In the genomic region with DNA sequence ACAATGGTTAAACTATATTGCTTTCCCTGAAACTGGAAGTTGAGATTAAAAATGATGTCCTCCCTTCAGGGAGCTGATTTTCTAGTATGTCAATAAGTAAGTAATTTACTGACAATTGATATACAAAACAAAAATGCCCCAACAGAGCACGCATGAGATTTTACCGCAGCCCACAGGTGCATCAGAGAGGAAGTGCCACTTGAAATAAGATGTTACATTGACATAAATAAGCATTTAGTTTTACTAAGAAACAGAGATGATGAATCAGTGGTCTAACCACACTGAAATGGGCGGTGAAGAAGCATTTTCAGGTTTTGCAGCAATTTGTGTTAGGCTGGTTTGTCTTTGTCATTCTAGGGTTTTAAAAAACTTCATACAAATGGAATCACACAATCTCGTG, we compare ENCODE assay signal across 9 cellular contexts. TPM values are rescaled to one million over a fixed set of nuclear protein-coding genes. Genes with fewer than 3 reads are reported as not detected.
A peak's percentile ranks its signal among the peaks of the same experiment; 100 is the strongest.
DNase-seq lines count a peak whose midpoint lies in the region; ATAC-seq and TF ChIP-seq lines count a peak whose summit lies in the region.
"Had no signal": no experiment of that assay in that cellular context is flagged by ENCODE, and none has a peak within 500 bp of the region (broad histone marks: within the 10 kb centered on the region; RNA-seq: fewer than 3 reads in every experiment).

No MANE protein-coding gene starts in this region.

- H3K9me3 Mint-ChIP-seq in activated CD4-positive, alpha-beta T cell treated with anti-CD3 and anti-CD28 coated beads for 36 hours (ENCODE audit: low read depth) = peaks cover 4% of the 10 kb centered on the region
- H3K9me3 Mint-ChIP-seq in naive thymus-derived CD4-positive, alpha-beta T cell = peaks cover 0 to 7% (median 0%) of the 10 kb centered on the region in 11 donors

- H2BK12ac ChIP-seq in mesenchymal stem cell (ENCODE audit: low read length in 2 of 2) = no peak overlapping the region

- H3K4me3 ChIP-seq in naive thymus-derived CD4-positive, alpha-beta T cell (ENCODE audit: low read length) = peak overlapping the region; percentile 15
- no peak overlapping the region for H3K4me3 ChIP-seq in mesenchymal stem cell (ENCODE audit: insufficient read depth in 1 of 2, low read depth in 1 of 2, low read length in 2 of 2)
- no peak overlapping the region for H3K4me3 ChIP-seq in tibial nerve

- H2BK15ac ChIP-seq in mesenchymal stem cell (ENCODE audit: low read depth, poor library complexity, severe bottlenecking) = no peak overlapping the region

- peaks cover 2% of the 10 kb centered on the region for H3K36me3 Mint-ChIP-seq in activated CD4-positive, alpha-beta T cell treated with anti-CD3 and anti-CD28 coated beads for 36 hours (ENCODE audit: low read depth)
- H3K36me3 Mint-ChIP-seq in naive thymus-derived CD4-positive, alpha-beta T cell = peaks cover 0 to 16% (median 0%) of the 10 kb centered on the region in 5 donors

- no peak overlapping the region for H2BK120ac ChIP-seq in mesenchymal stem cell (ENCODE audit: low read depth, low read length)

- peak; percentile 88 for DNase-seq in activated CD4-positive, alpha-beta T cell treated with anti-CD3 and anti-CD28 coated beads for 36 hours
- peak in 8 of 9 donors; percentile 63 to 95 (median 90) for DNase-seq in naive thymus-derived CD4-positive, alpha-beta T cell
- DNase-seq in NCI-H1092 (lab: John Stamatoyannopoulos, UW) (no peak), H4 (ENCODE audit: low spot score) (no peak), mesenchymal stem cell (no peak), tibial nerve (ENCODE audit: low spot score in 2 of 2) (no peak)

- no peak overlapping the region for H2AK5ac ChIP-seq in mesenchymal stem cell (ENCODE audit: low read length, severe bottlenecking)

- H2BK5ac ChIP-seq in mesenchymal stem cell (ENCODE audit: low read depth, low read length, poor library complexity, severe bottlenecking) = no peak overlapping the region

- no peak for TF ChIP-seq POLR2A in tibial nerve (IDR thresholded peaks at IDR 0.05)

- no peaks in the 10 kb centered on the region for H3K36me3 ChIP-seq in naive thymus-derived CD4-positive, alpha-beta T cell (ENCODE audit: control insufficient read depth in 2 of 3, insufficient read depth in 3 of 3, low read length in 3 of 3)
- H3K36me3 ChIP-seq in mesenchymal stem cell (ENCODE audit: control insufficient read depth in 1 of 2, insufficient read depth in 2 of 2, low read depth in 1 of 2, low read length in 2 of 2) = no peaks in the 10 kb centered on the region
- H3K36me3 ChIP-seq in tibial nerve = no peaks in the 10 kb centered on the region

- H4K8ac ChIP-seq in mesenchymal stem cell (ENCODE audit: low read length) = no peak overlapping the region

- no peak overlapping the region for H3K4ac ChIP-seq in mesenchymal stem cell (ENCODE audit: low read depth in 1 of 2, low read length in 2 of 2)

- H3K27me3 Mint-ChIP-seq in activated CD4-positive, alpha-beta T cell treated with anti-CD3 and anti-CD28 coated beads for 36 hours = no peaks in the 10 kb centered on the region
- peaks cover 0 to 6% (median 0%) of the 10 kb centered on the region in 5 donors for H3K27me3 Mint-ChIP-seq in naive thymus-derived CD4-positive, alpha-beta T cell

- peak overlapping the region; percentile 76 for H3K27ac ChIP-seq in naive thymus-derived CD4-positive, alpha-beta T cell (ENCODE audit: low read depth, low read length)
- H3K27ac ChIP-seq in mesenchymal stem cell (ENCODE audit: low read length, poor library complexity, severe bottlenecking) (no peak overlapping the region), tibial nerve (peak overlapping the region in 1 of 4 donors; percentile 48)
- H3K27ac ChIP-seq: epithelial cell of prostate had no signal

- 51% methylated on average over 3 of the region's 4 CpGs for WGBS in mesenchymal stem cell
- WGBS in tibial nerve, 2 donors = 76 to 90% methylated on average over 4 of the region's 4 CpGs

- intact Hi-C loops in activated CD4-positive, alpha-beta T cell treated with anti-CD3 and anti-CD28 coated beads for 36 hours (cut with DNase I, micrococcal nuclease) = loop anchor here (1.0 to 10.0 kb wide), 13 partner anchors 8 to 623 kb away; a partner anchor contains a TSS
- intact Hi-C loops in naive thymus-derived CD4-positive, alpha-beta T cell (cut with micrococcal nuclease) = loop anchor here (1.0 to 2.0 kb wide), 13 partner anchors 9 to 471 kb away; a partner anchor contains a TSS

- no peak overlapping the region for H3K4me2 ChIP-seq in mesenchymal stem cell (ENCODE audit: low read length, poor library complexity, severe bottlenecking)

- no peaks in the 10 kb centered on the region for H3K79me1 ChIP-seq in mesenchymal stem cell (replicated peaks; ENCODE audit: low read length, poor library complexity, severe bottlenecking)

- H4K91ac ChIP-seq in mesenchymal stem cell (ENCODE audit: low read length) = no peak overlapping the region

- no peak for TF ChIP-seq EP300 in tibial nerve (IDR thresholded peaks at IDR 0.05)

- no peaks in the 10 kb centered on the region for H3K27me3 ChIP-seq in naive thymus-derived CD4-positive, alpha-beta T cell (ENCODE audit: control insufficient read depth in 2 of 2, insufficient read depth in 2 of 2, low read length in 2 of 2)
- H3K27me3 ChIP-seq in mesenchymal stem cell (ENCODE audit: control insufficient read depth in 1 of 2, insufficient read depth in 1 of 2, low read length in 2 of 2) (no peaks in the 10 kb centered on the region), tibial nerve (no peaks in the 10 kb centered on the region)

- no peak overlapping the region for H3K23ac ChIP-seq in mesenchymal stem cell (ENCODE audit: low read length in 2 of 2)

- H3K14ac ChIP-seq in mesenchymal stem cell (ENCODE audit: low read length in 2 of 2) = no peak overlapping the region

- H2AFZ ChIP-seq in mesenchymal stem cell (ENCODE audit: low read depth, low read length) = no peak overlapping the region

- H3K9ac ChIP-seq in mesenchymal stem cell (ENCODE audit: low read length) = no peak overlapping the region

- H3K4me3 Mint-ChIP-seq in activated CD4-positive, alpha-beta T cell treated with anti-CD3 and anti-CD28 coated beads for 36 hours = peak overlapping the region; percentile 67
- peak overlapping the region; percentile 22 to 95 (median 83) for H3K4me3 Mint-ChIP-seq in naive thymus-derived CD4-positive, alpha-beta T cell

- no peak overlapping the region for H3K18ac ChIP-seq in mesenchymal stem cell (ENCODE audit: low read depth in 1 of 2, low read length in 2 of 2)

- H3K4me1 ChIP-seq in naive thymus-derived CD4-positive, alpha-beta T cell (ENCODE audit: control insufficient read depth in 2 of 2, insufficient read depth in 2 of 2, low read length in 2 of 2) = peaks cover 55 to 59% of the 10 kb centered on the region in 2 donors
- peaks cover 4% of the 10 kb centered on the region for H3K4me1 ChIP-seq in mesenchymal stem cell (ENCODE audit: control insufficient read depth, insufficient read depth, low read depth, low read length)
- H3K4me1 ChIP-seq in tibial nerve = peaks cover 0 to 8% (median 0%) of the 10 kb centered on the region in 4 donors

- no peak for TF ChIP-seq CTCF in tibial nerve (IDR thresholded peaks at IDR 0.05)

- no peaks in the 10 kb centered on the region for H3K9me3 ChIP-seq in naive thymus-derived CD4-positive, alpha-beta T cell (ENCODE audit: control insufficient read depth in 2 of 3, low read length in 3 of 3)
- no peaks in the 10 kb centered on the region for H3K9me3 ChIP-seq in mesenchymal stem cell (ENCODE audit: control insufficient read depth, low read length)
- H3K9me3 ChIP-seq in tibial nerve = no peaks in the 10 kb centered on the region

- peak overlapping the region; percentile 79 for H3K27ac Mint-ChIP-seq in activated CD4-positive, alpha-beta T cell treated with anti-CD3 and anti-CD28 coated beads for 36 hours
- H3K27ac Mint-ChIP-seq in naive thymus-derived CD4-positive, alpha-beta T cell = peak overlapping the region; percentile 89 to 100 (median 98)

- ATAC-seq in GM19035 (IDR thresholded peaks at IDR 0.05; ENCODE audit: unreplicated experiment) = peak; percentile 83
- ATAC-seq in HG03108 (IDR thresholded peaks at IDR 0.05; ENCODE audit: unreplicated experiment) = peak; percentile 71
- ATAC-seq in activated CD4-positive, alpha-beta T cell treated with anti-CD3 and anti-CD28 coated beads for 36 hours = peak; percentile 80
- peak; percentile 84 for ATAC-seq in naive thymus-derived CD4-positive, alpha-beta T cell

- POLR2A ChIA-PET in activated CD4-positive, alpha-beta T cell treated with anti-CD3 and anti-CD28 coated beads for 36 hours (lab: Charles Lee) = interaction anchor here (0.7 to 3.1 kb wide), 6 partner anchors 17 to 94 kb away, joined by 3 to 31 read pairs (median 9); a partner anchor contains a TSS
- POLR2A ChIA-PET in naive thymus-derived CD4-positive, alpha-beta T cell (lab: Charles Lee) = interaction anchor here (0.7 to 16.6 kb wide), 23 partner anchors 8 to 471 kb away, joined by 3 to 271 read pairs (median 7); a partner anchor contains a TSS

- CTCF ChIA-PET in activated CD4-positive, alpha-beta T cell treated with anti-CD3 and anti-CD28 coated beads for 36 hours (lab: Charles Lee) = interaction anchor here (0.6 to 22.1 kb wide), 21 partner anchors 9 to 479 kb away, joined by 3 to 804 read pairs (median 9); a partner anchor contains a TSS
- CTCF ChIA-PET in naive thymus-derived CD4-positive, alpha-beta T cell (lab: Charles Lee) = interaction anchor here (1.0 to 3.6 kb wide), 13 partner anchors 9 to 107 kb away, joined by 3 to 36 read pairs (median 5); a partner anchor contains a TSS

- H3K4me1 Mint-ChIP-seq in activated CD4-positive, alpha-beta T cell treated with anti-CD3 and anti-CD28 coated beads for 36 hours = peaks cover 72% of the 10 kb centered on the region
- H3K4me1 Mint-ChIP-seq in naive thymus-derived CD4-positive, alpha-beta T cell = peaks cover 51 to 81% (median 71%) of the 10 kb centered on the region in 7 donors

RNA-seq across cellular contexts. Expression of a gene that starts 8.8 kb away (rescaled TPM):
- total RNA-seq in activated CD4-positive, alpha-beta T cell treated with anti-CD3 and anti-CD28 coated beads for 36 hours = 1 to 10 TPM; 3.1 to 3.8 TPM
- total RNA-seq in naive thymus-derived CD4-positive, alpha-beta T cell = 1 to 10 TPM in 2 of 5 experiments, under 1 TPM in 1, not detected in 2; 0.43 to 6.1 (median 2.5) TPM
- polyA plus RNA-seq in naive thymus-derived CD4-positive, alpha-beta T cell = under 1 TPM; 0.38 to 0.39 TPM
- not detected in 2 replicates for total RNA-seq in H4 (2014; rRNA removed; shearing (Covaris generic))
- polyA plus RNA-seq in mesenchymal stem cell (2013, experiment 1 of 2) = not detected
- polyA plus RNA-seq in mesenchymal stem cell (2013, experiment 2 of 2) = not detected
- not detected for total RNA-seq in tibial nerve

RNA-seq across cellular contexts. Expression of a gene that starts 19.0 kb away (rescaled TPM):
- total RNA-seq in activated CD4-positive, alpha-beta T cell treated with anti-CD3 and anti-CD28 coated beads for 36 hours = 100 to 1,000 TPM in 1 of 2 experiments, 10 to 100 TPM in 1; 97.9 to 127 TPM
- 100 to 1,000 TPM in 3 of 5 experiments, 10 to 100 TPM in 2; 25.8 to 588 (median 125) TPM for total RNA-seq in naive thymus-derived CD4-positive, alpha-beta T cell
- polyA plus RNA-seq in naive thymus-derived CD4-positive, alpha-beta T cell = 100 to 1,000 TPM; 113 to 201 TPM
- total RNA-seq in H4 (2014; rRNA removed; shearing (Covaris generic)) = not detected in 2 replicates
- polyA plus RNA-seq in mesenchymal stem cell (2013, experiment 1 of 2) = 4.8 TPM
- 5.2 TPM for polyA plus RNA-seq in mesenchymal stem cell (2013, experiment 2 of 2)
- total RNA-seq in tibial nerve = 10 to 100 TPM in 1 of 4 donors, 1 to 10 TPM in 3; 4.2 to 13.5 (median 7.4) TPM

Comparison
In these comparisons a context has a peak if more than half of its experiments do, and no peak if none do; other contexts are left out.
1. DNase-seq: peak in activated CD4-positive, alpha-beta T cell treated with anti-CD3 and anti-CD28 coated beads for 36 hours (single experiment) and naive thymus-derived CD4-positive, alpha-beta T cell (8 of 9); none in NCI-H1092 (single experiment), H4 (single experiment), mesenchymal stem cell (single experiment) and tibial nerve (0 of 2).
2. Peak in every context shown above with its lines, with median percentiles within 50 percentile points of each other: ATAC-seq.